Comparison of ENCODE assay signal across 2 cellular contexts in genomic region chr1:113691184-113691583, GRCh38.
TF ChIP-seq lines count a peak whose summit lies in the region.

No MANE protein-coding gene starts in this region.

TF ChIP-seq in HepG2, 621 proteins besides CTCF, POLR2A, EP300 and RAD21:
- TF ChIP-seq ZNF710 (CRISPR knock-in tag; IDR thresholded peaks at IDR 0.05; ENCODE audit: borderline replicate concordance): no peak
- no peak for TF ChIP-seq RARA (CRISPR knock-in tag; IDR thresholded peaks at IDR 0.05)
- peak; percentile 42 for TF ChIP-seq PCBP2 (optimal IDR thresholded peaks at IDR 0.05; ENCODE audit: low read depth, low read length, poor library complexity, severe bottlenecking)
- TF ChIP-seq, protein P1, sequence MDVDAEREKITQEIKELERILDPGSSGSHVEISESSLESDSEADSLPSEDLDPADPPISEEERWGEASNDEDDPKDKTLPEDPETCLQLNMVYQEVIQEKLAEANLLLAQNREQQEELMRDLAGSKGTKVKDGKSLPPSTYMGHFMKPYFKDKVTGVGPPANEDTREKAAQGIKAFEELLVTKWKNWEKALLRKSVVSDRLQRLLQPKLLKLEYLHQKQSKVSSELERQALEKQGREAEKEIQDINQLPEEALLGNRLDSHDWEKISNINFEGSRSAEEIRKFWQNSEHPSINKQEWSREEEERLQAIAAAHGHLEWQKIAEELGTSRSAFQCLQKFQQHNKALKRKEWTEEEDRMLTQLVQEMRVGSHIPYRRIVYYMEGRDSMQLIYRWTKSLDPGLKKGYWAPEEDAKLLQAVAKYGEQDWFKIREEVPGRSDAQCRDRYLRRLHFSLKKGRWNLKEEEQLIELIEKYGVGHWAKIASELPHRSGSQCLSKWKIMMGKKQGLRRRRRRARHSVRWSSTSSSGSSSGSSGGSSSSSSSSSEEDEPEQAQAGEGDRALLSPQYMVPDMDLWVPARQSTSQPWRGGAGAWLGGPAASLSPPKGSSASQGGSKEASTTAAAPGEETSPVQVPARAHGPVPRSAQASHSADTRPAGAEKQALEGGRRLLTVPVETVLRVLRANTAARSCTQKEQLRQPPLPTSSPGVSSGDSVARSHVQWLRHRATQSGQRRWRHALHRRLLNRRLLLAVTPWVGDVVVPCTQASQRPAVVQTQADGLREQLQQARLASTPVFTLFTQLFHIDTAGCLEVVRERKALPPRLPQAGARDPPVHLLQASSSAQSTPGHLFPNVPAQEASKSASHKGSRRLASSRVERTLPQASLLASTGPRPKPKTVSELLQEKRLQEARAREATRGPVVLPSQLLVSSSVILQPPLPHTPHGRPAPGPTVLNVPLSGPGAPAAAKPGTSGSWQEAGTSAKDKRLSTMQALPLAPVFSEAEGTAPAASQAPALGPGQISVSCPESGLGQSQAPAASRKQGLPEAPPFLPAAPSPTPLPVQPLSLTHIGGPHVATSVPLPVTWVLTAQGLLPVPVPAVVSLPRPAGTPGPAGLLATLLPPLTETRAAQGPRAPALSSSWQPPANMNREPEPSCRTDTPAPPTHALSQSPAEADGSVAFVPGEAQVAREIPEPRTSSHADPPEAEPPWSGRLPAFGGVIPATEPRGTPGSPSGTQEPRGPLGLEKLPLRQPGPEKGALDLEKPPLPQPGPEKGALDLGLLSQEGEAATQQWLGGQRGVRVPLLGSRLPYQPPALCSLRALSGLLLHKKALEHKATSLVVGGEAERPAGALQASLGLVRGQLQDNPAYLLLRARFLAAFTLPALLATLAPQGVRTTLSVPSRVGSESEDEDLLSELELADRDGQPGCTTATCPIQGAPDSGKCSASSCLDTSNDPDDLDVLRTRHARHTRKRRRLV (CRISPR knock-in tag; IDR thresholded peaks at IDR 0.05): no peak
- TF ChIP-seq ZNF484 (CRISPR knock-in tag; IDR thresholded peaks at IDR 0.05; ENCODE audit: borderline replicate concordance, low read depth): no peak

TF ChIP-seq in K562, 482 proteins besides CTCF, POLR2A, EP300 and RAD21 (continued from another document and continues in another):
- TF ChIP-seq ZNF644 (tag; IDR thresholded peaks at IDR 0.05; ENCODE audit: low read depth): no peak
- TF ChIP-seq, protein P2, sequence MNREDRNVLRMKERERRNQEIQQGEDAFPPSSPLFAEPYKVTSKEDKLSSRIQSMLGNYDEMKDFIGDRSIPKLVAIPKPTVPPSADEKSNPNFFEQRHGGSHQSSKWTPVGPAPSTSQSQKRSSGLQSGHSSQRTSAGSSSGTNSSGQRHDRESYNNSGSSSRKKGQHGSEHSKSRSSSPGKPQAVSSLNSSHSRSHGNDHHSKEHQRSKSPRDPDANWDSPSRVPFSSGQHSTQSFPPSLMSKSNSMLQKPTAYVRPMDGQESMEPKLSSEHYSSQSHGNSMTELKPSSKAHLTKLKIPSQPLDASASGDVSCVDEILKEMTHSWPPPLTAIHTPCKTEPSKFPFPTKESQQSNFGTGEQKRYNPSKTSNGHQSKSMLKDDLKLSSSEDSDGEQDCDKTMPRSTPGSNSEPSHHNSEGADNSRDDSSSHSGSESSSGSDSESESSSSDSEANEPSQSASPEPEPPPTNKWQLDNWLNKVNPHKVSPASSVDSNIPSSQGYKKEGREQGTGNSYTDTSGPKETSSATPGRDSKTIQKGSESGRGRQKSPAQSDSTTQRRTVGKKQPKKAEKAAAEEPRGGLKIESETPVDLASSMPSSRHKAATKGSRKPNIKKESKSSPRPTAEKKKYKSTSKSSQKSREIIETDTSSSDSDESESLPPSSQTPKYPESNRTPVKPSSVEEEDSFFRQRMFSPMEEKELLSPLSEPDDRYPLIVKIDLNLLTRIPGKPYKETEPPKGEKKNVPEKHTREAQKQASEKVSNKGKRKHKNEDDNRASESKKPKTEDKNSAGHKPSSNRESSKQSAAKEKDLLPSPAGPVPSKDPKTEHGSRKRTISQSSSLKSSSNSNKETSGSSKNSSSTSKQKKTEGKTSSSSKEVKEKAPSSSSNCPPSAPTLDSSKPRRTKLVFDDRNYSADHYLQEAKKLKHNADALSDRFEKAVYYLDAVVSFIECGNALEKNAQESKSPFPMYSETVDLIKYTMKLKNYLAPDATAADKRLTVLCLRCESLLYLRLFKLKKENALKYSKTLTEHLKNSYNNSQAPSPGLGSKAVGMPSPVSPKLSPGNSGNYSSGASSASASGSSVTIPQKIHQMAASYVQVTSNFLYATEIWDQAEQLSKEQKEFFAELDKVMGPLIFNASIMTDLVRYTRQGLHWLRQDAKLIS (CRISPR knock-in tag; IDR thresholded peaks at IDR 0.05): no peak
- TF ChIP-seq HOXB6 (CRISPR knock-in tag; IDR thresholded peaks at IDR 0.05; ENCODE audit: borderline replicate concordance): no peak
- no peak for TF ChIP-seq GABPA (tag; conservative IDR thresholded peaks at IDR 0.05; ENCODE audit: low read depth)
- TF ChIP-seq BCL6 (CRISPR knock-in tag; IDR thresholded peaks at IDR 0.05): no peak
- TF ChIP-seq HNRNPK (IDR thresholded peaks at IDR 0.05; ENCODE audit: low read depth, low read length, poor library complexity, severe bottlenecking): no peak
- TF ChIP-seq, protein P3, sequence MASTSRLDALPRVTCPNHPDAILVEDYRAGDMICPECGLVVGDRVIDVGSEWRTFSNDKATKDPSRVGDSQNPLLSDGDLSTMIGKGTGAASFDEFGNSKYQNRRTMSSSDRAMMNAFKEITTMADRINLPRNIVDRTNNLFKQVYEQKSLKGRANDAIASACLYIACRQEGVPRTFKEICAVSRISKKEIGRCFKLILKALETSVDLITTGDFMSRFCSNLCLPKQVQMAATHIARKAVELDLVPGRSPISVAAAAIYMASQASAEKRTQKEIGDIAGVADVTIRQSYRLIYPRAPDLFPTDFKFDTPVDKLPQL (IDR thresholded peaks at IDR 0.05; ENCODE audit: extremely low read depth, insufficient read length): no peak
- no peak for TF ChIP-seq TAF9B (IDR thresholded peaks at IDR 0.05; ENCODE audit: partially characterized antibody)
- TF ChIP-seq, protein P4, sequence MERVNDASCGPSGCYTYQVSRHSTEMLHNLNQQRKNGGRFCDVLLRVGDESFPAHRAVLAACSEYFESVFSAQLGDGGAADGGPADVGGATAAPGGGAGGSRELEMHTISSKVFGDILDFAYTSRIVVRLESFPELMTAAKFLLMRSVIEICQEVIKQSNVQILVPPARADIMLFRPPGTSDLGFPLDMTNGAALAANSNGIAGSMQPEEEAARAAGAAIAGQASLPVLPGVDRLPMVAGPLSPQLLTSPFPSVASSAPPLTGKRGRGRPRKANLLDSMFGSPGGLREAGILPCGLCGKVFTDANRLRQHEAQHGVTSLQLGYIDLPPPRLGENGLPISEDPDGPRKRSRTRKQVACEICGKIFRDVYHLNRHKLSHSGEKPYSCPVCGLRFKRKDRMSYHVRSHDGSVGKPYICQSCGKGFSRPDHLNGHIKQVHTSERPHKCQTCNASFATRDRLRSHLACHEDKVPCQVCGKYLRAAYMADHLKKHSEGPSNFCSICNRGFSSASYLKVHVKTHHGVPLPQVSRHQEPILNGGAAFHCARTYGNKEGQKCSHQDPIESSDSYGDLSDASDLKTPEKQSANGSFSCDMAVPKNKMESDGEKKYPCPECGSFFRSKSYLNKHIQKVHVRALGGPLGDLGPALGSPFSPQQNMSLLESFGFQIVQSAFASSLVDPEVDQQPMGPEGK (CRISPR knock-in tag; IDR thresholded peaks at IDR 0.05; ENCODE audit: borderline replicate concordance): no peak
- TF ChIP-seq FOXA3 (CRISPR knock-in tag; conservative IDR thresholded peaks at IDR 0.05 in 1 of 2, IDR thresholded peaks at IDR 0.05 in 1 of 2): no peak
- no peak for TF ChIP-seq YBX1 (IDR thresholded peaks at IDR 0.05)
- TF ChIP-seq C11orf30 (IDR thresholded peaks at IDR 0.05; ENCODE audit: low read depth): peak; percentile 48; the same call in 1 of the 2 replicates
- TF ChIP-seq ZBED1 (IDR thresholded peaks at IDR 0.05): no peak
- no peak for TF ChIP-seq KLF16 (IDR thresholded peaks at IDR 0.05)
- TF ChIP-seq BRF1 (IDR thresholded peaks at IDR 0.05; ENCODE audit: borderline replicate concordance, extremely low read depth, insufficient read length): no peak
- no peak for TF ChIP-seq ARNT (IDR thresholded peaks at IDR 0.05)
- TF ChIP-seq CREM (IDR thresholded peaks at IDR 0.05; ENCODE audit: low read depth): no peak
- TF ChIP-seq NRF1 (conservative IDR thresholded peaks at IDR 0.05 in 1 of 2, IDR thresholded peaks at IDR 0.05 in 1 of 2): no peak
- TF ChIP-seq SP1 (CRISPR knock-in tag; IDR thresholded peaks at IDR 0.05): no peak
- TF ChIP-seq ZNF277 (CRISPR knock-in tag; IDR thresholded peaks at IDR 0.05; ENCODE audit: borderline replicate concordance): no peak
- TF ChIP-seq HIVEP1 (CRISPR knock-in tag; IDR thresholded peaks at IDR 0.05): no peak
- TF ChIP-seq SRSF1 (IDR thresholded peaks at IDR 0.05; ENCODE audit: low read depth, low read length): no peak
- TF ChIP-seq, protein P5, sequence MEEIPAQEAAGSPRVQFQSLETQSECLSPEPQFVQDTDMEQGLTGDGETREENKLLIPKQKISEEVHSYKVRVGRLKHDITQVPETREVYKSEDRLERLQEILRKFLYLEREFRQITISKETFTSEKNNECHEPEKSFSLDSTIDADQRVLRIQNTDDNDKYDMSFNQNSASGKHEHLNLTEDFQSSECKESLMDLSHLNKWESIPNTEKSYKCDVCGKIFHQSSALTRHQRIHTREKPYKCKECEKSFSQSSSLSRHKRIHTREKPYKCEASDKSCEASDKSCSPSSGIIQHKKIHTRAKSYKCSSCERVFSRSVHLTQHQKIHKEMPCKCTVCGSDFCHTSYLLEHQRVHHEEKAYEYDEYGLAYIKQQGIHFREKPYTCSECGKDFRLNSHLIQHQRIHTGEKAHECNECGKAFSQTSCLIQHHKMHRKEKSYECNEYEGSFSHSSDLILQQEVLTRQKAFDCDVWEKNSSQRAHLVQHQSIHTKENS (CRISPR knock-in tag; IDR thresholded peaks at IDR 0.05): no peak
- TF ChIP-seq ZNF174 (CRISPR knock-in tag; IDR thresholded peaks at IDR 0.05): no peak
- TF ChIP-seq HMBOX1 (IDR thresholded peaks at IDR 0.05): no peak
- TF ChIP-seq FOXA1 (IDR thresholded peaks at IDR 0.05; ENCODE audit: borderline replicate concordance): no peak
- TF ChIP-seq ZNF75A (CRISPR knock-in tag; IDR thresholded peaks at IDR 0.05): no peak
- TF ChIP-seq SPI1 (IDR thresholded peaks at IDR 0.05; ENCODE audit: borderline replicate concordance, low read depth, low read length): no peak
- TF ChIP-seq GTF2F1 (IDR thresholded peaks at IDR 0.05; ENCODE audit: low read depth, low read length): no peak
- no peak for TF ChIP-seq SP2 (IDR thresholded peaks at IDR 0.05; ENCODE audit: extremely low read depth, low read depth, low read length, poor library complexity, severe bottlenecking)
- no peak for TF ChIP-seq ZNF589 (CRISPR knock-in tag; IDR thresholded peaks at IDR 0.05; ENCODE audit: low read depth)
- TF ChIP-seq ZNF445 (CRISPR knock-in tag; IDR thresholded peaks at IDR 0.05; ENCODE audit: low read depth): no peak
- no peak for TF ChIP-seq MYC (IDR thresholded peaks at IDR 0.05; ENCODE audit: low read depth, low read length)
- no peak for TF ChIP-seq MYC (CRISPR knock-in tag; IDR thresholded peaks at IDR 0.05; ENCODE audit: borderline replicate concordance, low read depth)
- TF ChIP-seq, protein P6, sequence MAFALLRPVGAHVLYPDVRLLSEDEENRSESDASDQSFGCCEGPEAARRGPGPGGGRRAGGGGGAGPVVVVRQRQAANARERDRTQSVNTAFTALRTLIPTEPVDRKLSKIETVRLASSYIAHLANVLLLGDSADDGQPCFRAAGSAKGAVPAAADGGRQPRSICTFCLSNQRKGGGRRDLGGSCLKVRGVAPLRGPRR (CRISPR knock-in tag; IDR thresholded peaks at IDR 0.05): no peak
- no peak for TF ChIP-seq COPS2 (conservative IDR thresholded peaks at IDR 0.05)
- TF ChIP-seq, protein P7, sequence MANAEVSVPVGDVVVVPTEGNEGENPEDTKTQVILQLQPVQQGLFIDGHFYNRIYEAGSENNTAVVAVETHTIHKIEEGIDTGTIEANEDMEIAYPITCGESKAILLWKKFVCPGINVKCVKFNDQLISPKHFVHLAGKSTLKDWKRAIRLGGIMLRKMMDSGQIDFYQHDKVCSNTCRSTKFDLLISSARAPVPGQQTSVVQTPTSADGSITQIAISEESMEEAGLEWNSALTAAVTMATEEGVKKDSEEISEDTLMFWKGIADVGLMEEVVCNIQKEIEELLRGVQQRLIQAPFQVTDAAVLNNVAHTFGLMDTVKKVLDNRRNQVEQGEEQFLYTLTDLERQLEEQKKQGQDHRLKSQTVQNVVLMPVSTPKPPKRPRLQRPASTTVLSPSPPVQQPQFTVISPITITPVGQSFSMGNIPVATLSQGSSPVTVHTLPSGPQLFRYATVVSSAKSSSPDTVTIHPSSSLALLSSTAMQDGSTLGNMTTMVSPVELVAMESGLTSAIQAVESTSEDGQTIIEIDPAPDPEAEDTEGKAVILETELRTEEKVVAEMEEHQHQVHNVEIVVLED (CRISPR knock-in tag; IDR thresholded peaks at IDR 0.05): no peak
- no peak for TF ChIP-seq ETV6 (IDR thresholded peaks at IDR 0.05; ENCODE audit: borderline replicate concordance in 1 of 2, low read depth in 2 of 2, low read length in 1 of 2)
- no peak for TF ChIP-seq ETV6 (CRISPR knock-in tag; IDR thresholded peaks at IDR 0.05; ENCODE audit: borderline replicate concordance)
- peak; percentile 51; the same call in 1 of the 2 replicates for TF ChIP-seq DPF2 (IDR thresholded peaks at IDR 0.05)
- TF ChIP-seq ZNF717 (CRISPR knock-in tag; IDR thresholded peaks at IDR 0.05): no peak
- TF ChIP-seq ZC3H8 (IDR thresholded peaks at IDR 0.05): no peak
- no peak for TF ChIP-seq HMGXB4 (CRISPR knock-in tag; IDR thresholded peaks at IDR 0.05)
- TF ChIP-seq GTF2E2 (tag; IDR thresholded peaks at IDR 0.05): no peak
- TF ChIP-seq MTA3 (IDR thresholded peaks at IDR 0.05; ENCODE audit: borderline replicate concordance): no peak
